In the genomic region with DNA sequence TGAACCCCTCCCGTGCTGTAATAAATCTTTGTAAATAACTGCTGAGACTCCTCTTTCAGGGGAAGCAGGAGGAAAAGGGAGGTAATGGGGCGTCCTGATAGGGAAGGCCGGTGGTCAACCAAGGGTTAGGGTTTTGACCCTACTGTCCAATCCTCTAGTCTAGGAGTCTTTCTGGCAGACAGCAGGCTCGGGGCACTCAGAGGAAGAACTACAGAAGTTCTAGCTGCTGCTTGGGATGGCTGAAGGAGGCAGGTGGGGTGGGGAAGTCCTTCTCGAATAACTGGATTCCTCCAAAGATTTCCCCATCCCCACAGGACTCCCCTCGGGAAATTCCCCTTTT, we compare ENCODE assay signal across 1 cellular context.
TF ChIP-seq lines count a peak whose summit lies in the region.

No MANE protein-coding gene starts in this region.

TF ChIP-seq in H1, 55 proteins besides CTCF, POLR2A, EP300 and RAD21:
- no peak for TF ChIP-seq SIX5 (IDR thresholded peaks at IDR 0.05; ENCODE audit: low read depth, low read length)
- TF ChIP-seq ZNF274 (IDR thresholded peaks at IDR 0.05; ENCODE audit: borderline replicate concordance, extremely low read depth, low read length) = no peak
- no peak for TF ChIP-seq MAFK (IDR thresholded peaks at IDR 0.05; ENCODE audit: low read depth, low read length)
